In the genomic region with DNA sequence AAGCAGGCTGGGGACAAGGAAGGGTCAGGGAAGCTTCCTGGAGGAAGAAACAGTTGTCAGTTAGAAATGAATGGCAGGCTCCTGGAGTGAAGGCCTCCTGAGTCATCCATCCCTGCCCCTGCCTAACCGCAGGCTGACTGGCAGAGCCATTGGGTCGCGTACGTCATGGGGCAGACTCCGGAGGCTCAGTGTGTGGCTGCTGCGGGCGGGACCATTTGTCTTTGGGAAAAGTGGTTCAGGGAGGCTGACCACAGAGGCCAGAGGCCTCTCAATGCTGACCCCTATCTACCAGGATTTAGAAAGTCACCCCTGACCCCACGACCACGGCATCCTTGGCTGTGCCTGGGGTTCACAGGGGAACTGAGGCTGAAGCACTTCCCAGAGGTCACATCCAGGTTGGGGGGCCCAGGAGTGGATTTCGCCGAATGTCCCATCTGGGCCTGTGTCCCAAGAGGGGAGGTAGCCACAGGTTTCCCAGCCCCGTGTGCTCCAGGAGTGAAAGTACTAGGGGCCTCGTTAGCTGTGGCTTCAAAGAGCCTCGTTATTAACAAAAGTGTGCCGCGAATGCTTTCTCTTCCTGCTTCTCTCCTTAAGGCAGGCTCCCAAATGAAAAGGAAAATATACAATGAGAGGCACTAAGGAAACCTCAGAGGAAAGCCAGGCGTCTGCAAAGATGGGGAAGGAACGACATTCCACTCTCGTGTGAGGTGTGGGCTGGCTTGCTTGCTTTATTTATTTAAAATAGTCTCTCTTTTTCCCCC, we compare ENCODE assay signal across 8 cellular contexts. TPM values are rescaled to one million over a fixed set of nuclear protein-coding genes. Genes with fewer than 3 reads are reported as not detected.
DNase-seq lines count a peak whose midpoint lies in the region; ATAC-seq, FAIRE-seq and TF ChIP-seq lines count a peak whose summit lies in the region.

No MANE protein-coding gene starts in this region.

- H2AFZ ChIP-seq in smooth muscle cell (ENCODE audit: low read depth) = no peak overlapping the region

- H3K27ac ChIP-seq in RWPE2 (ENCODE audit: poor library complexity, severe bottlenecking) (peak overlapping the region; percentile 24), smooth muscle cell (ENCODE audit: low read depth) (peak overlapping the region; percentile 32)

- H3K9me3 ChIP-seq in RWPE2 (ENCODE audit: severe bottlenecking) = no peaks in the 10 kb centered on the region
- H3K9me3 ChIP-seq in smooth muscle cell (replicated peaks; ENCODE audit: low read depth) = no peaks in the 10 kb centered on the region

- FAIRE-seq in H54 (lab: Jason Lieb, UNC) = peak; percentile 38

- no peaks in the 10 kb centered on the region for H3K27me3 ChIP-seq in RWPE2 (ENCODE audit: insufficient read depth, poor library complexity, severe bottlenecking)
- H3K27me3 ChIP-seq in smooth muscle cell (ENCODE audit: low read depth) = peaks cover 4% of the 10 kb centered on the region

- peaks cover 6% of the 10 kb centered on the region for H3F3A ChIP-seq in smooth muscle cell (ENCODE audit: low read depth)

- H3K79me2 ChIP-seq in smooth muscle cell (ENCODE audit: low read depth) = no peaks in the 10 kb centered on the region

- peaks cover 20% of the 10 kb centered on the region for H4K20me1 ChIP-seq in smooth muscle cell (ENCODE audit: low read depth)

- 55% methylated on average over 19 of the region's 19 CpGs for WGBS in smooth muscle cell (ENCODE audit: low lambda C conversion rate)
- WGBS in lower leg skin, 2 donors = 74 to 79% methylated on average over 19 of the region's 19 CpGs

- TF ChIP-seq CTCF in RWPE2 (IDR thresholded peaks at IDR 0.05; ENCODE audit: poor library complexity, severe bottlenecking) = peak; percentile 15
- TF ChIP-seq CTCF in smooth muscle cell (IDR thresholded peaks at IDR 0.05; ENCODE audit: borderline replicate concordance, insufficient read depth, poor library complexity, severe bottlenecking) = no peak
- no peak for TF ChIP-seq CTCF in lower leg skin (IDR thresholded peaks at IDR 0.05)

- H3K4me2 ChIP-seq in smooth muscle cell = peak overlapping the region; percentile 39

- TF ChIP-seq POLR2A in H54 (IDR thresholded peaks at IDR 0.05; ENCODE audit: low read depth, low read length) = no peak
- no peak for TF ChIP-seq POLR2A in lower leg skin (IDR thresholded peaks at IDR 0.05)

- intact Hi-C loops in lower leg skin (cut with DNase I; ENCODE audit: low total_unique reads) = no loop called here

- DNase-seq in H54 (ENCODE audit: insufficient read length, low spot score) (peak; percentile 99), RWPE2 (ENCODE audit: low spot score) (peak; percentile 90), fibroblast of peridontal ligament (ENCODE audit: extremely low read depth) (peak; percentile 67), smooth muscle cell (lab: John Stamatoyannopoulos, UW; ENCODE audit: unreplicated experiment) (no peak), lower leg skin (ENCODE audit: low spot score in 2 of 2) (no peak), NCI-H1436 (lab: John Stamatoyannopoulos, UW) (no peak)

- ATAC-seq in RWPE2 (ENCODE audit: low read depth) (peak; percentile 98), GM21526 (IDR thresholded peaks at IDR 0.05; ENCODE audit: low FRiP score, unreplicated experiment) (no peak), GM18870 (IDR thresholded peaks at IDR 0.05; ENCODE audit: unreplicated experiment) (no peak)

- no peak overlapping the region for H3K4me3 ChIP-seq in RWPE2 (ENCODE audit: severe bottlenecking)
- no peak overlapping the region for H3K4me3 ChIP-seq in smooth muscle cell
- H3K4me3 ChIP-seq in lower leg skin (ENCODE audit: low read depth, poor library complexity, severe bottlenecking) = no peak overlapping the region

- peaks cover 21% of the 10 kb centered on the region for H3K4me1 ChIP-seq in RWPE2 (ENCODE audit: insufficient read depth, poor library complexity, severe bottlenecking)
- H3K4me1 ChIP-seq in smooth muscle cell (ENCODE audit: low read depth) = peaks cover 43% of the 10 kb centered on the region

- H3K9ac ChIP-seq in smooth muscle cell (ENCODE audit: low read depth) = no peak overlapping the region

- no peaks in the 10 kb centered on the region for H3K36me3 ChIP-seq in RWPE2 (ENCODE audit: low read depth)
- H3K36me3 ChIP-seq in smooth muscle cell (ENCODE audit: low read depth) = no peaks in the 10 kb centered on the region

RNA-seq across cellular contexts. Expression of a gene that starts 58.9 kb away (rescaled TPM):
- total RNA-seq in smooth muscle cell (0.76 TPM in 1 of 2 replicates, not detected in the other), lower leg skin (under 1 TPM in 3 of 4 donors, not detected in 1; 0.08 to 0.62 (median 0.15) TPM)
- polyA plus RNA-seq in smooth muscle cell = 0.26 and 0.32 TPM in 2 replicates

Comparison
In these comparisons a context has a peak if more than half of its experiments do, and no peak if none do; other contexts are left out.
1. DNase-seq: peak in H54 (single experiment), RWPE2 (single experiment) and fibroblast of peridontal ligament (single experiment); none in smooth muscle cell (single experiment), lower leg skin (0 of 2) and NCI-H1436 (single experiment).